Comparison of ENCODE assay signal across 1 cellular context in the genomic region with DNA sequence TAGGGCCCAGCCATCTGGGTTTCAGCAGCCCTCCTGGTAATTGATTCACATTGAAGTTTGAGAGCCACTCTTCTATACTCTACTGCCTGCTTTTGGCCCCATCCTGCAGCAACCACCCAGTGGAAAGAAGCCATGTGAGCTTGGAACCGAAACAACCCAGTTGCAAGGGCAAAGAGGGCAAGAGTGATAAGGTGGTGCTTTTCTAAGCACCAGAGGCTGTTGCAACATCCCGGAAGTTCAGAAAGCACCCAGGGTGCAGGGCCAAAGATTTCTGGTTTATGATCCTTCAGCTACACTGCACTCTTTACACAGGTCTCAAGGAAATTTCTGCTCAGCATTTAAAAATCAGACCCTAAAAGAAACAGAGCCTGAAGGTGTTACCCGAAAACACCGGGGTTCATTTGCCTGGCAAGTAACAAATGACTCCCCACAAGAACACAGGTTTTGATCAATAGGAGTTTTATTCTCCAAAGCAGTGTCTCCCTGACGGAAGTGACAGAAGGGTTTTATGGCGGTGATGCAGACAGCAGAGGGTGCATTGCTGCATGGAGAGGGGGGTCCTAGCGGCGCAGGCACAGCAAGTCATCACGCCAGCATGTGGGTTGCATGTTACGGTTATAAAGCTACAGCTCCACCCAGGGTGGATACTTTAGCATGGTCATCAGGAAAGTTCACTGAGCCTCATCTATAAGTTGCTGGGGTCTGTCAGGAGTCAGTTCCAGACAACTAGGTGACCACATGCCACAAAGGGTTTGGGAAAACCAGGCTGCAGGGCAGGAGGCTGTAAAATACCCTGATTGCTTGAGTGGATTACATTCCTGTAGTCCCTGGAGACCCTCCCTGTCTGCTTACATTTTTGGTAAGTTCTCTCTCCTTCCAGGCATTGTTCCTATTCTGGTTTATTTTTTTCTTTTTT.
TF ChIP-seq lines count a peak whose summit lies in the region.

No MANE protein-coding gene starts in this region.

TF ChIP-seq in HepG2, 621 proteins besides CTCF, POLR2A, EP300 and RAD21 (continued from another document and continues in another):
- TF ChIP-seq, protein P1, sequence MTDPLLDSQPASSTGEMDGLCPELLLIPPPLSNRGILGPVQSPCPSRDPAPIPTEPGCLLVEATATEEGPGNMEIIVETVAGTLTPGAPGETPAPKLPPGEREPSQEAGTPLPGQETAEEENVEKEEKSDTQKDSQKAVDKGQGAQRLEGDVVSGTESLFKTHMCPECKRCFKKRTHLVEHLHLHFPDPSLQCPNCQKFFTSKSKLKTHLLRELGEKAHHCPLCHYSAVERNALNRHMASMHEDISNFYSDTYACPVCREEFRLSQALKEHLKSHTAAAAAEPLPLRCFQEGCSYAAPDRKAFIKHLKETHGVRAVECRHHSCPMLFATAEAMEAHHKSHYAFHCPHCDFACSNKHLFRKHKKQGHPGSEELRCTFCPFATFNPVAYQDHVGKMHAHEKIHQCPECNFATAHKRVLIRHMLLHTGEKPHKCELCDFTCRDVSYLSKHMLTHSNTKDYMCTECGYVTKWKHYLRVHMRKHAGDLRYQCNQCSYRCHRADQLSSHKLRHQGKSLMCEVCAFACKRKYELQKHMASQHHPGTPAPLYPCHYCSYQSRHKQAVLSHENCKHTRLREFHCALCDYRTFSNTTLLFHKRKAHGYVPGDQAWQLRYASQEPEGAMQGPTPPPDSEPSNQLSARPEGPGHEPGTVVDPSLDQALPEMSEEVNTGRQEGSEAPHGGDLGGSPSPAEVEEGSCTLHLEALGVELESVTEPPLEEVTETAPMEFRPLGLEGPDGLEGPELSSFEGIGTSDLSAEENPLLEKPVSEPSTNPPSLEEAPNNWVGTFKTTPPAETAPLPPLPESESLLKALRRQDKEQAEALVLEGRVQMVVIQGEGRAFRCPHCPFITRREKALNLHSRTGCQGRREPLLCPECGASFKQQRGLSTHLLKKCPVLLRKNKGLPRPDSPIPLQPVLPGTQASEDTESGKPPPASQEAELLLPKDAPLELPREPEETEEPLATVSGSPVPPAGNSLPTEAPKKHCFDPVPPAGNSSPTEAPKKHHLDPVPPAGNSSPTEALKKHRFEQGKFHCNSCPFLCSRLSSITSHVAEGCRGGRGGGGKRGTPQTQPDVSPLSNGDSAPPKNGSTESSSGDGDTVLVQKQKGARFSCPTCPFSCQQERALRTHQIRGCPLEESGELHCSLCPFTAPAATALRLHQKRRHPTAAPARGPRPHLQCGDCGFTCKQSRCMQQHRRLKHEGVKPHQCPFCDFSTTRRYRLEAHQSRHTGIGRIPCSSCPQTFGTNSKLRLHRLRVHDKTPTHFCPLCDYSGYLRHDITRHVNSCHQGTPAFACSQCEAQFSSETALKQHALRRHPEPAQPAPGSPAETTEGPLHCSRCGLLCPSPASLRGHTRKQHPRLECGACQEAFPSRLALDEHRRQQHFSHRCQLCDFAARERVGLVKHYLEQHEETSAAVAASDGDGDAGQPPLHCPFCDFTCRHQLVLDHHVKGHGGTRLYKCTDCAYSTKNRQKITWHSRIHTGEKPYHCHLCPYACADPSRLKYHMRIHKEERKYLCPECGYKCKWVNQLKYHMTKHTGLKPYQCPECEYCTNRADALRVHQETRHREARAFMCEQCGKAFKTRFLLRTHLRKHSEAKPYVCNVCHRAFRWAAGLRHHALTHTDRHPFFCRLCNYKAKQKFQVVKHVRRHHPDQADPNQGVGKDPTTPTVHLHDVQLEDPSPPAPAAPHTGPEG (CRISPR knock-in tag; IDR thresholded peaks at IDR 0.05), result no peak
- TF ChIP-seq NR2F6 (IDR thresholded peaks at IDR 0.05) (peak; percentile 40; the same call in 1 of the 2 replicates), NR2F6 (CRISPR knock-in tag; IDR thresholded peaks at IDR 0.05) (peak; percentile 70), ZNF670 (CRISPR knock-in tag; IDR thresholded peaks at IDR 0.05; ENCODE audit: borderline replicate concordance) (no peak), ZNF737 (CRISPR knock-in tag; IDR thresholded peaks at IDR 0.05; ENCODE audit: borderline replicate concordance) (no peak), RBFOX2 (IDR thresholded peaks at IDR 0.05; ENCODE audit: low read depth, low read length) (no peak), ZNF879 (CRISPR knock-in tag; IDR thresholded peaks at IDR 0.05) (no peak), ZNF331 (CRISPR knock-in tag; IDR thresholded peaks at IDR 0.05) (peak; percentile 40; the same call in 1 of the 2 replicates), THYN1 (CRISPR knock-in tag; IDR thresholded peaks at IDR 0.05; ENCODE audit: borderline replicate concordance, low read depth) (no peak), ZNF136 (CRISPR knock-in tag; IDR thresholded peaks at IDR 0.05; ENCODE audit: low read depth) (no peak), THRA (CRISPR knock-in tag; IDR thresholded peaks at IDR 0.05; ENCODE audit: borderline replicate concordance) (no peak), FOXK2 (IDR thresholded peaks at IDR 0.05) (no peak), ARNTL (CRISPR knock-in tag; IDR thresholded peaks at IDR 0.05) (no peak), GABPB1 (CRISPR knock-in tag; IDR thresholded peaks at IDR 0.05) (peak; percentile 73), CEBPG (CRISPR knock-in tag; IDR thresholded peaks at IDR 0.05) (peak; percentile 93), E2F5 (CRISPR knock-in tag; conservative IDR thresholded peaks at IDR 0.05) (no peak), ZNF709 (CRISPR knock-in tag; IDR thresholded peaks at IDR 0.05) (peak; percentile 32; the same call in 1 of the 2 replicates), HOXD1 (CRISPR knock-in tag; IDR thresholded peaks at IDR 0.05) (no peak), KDM4B (CRISPR knock-in tag; IDR thresholded peaks at IDR 0.05) (no peak), ZEB1 (IDR thresholded peaks at IDR 0.05; ENCODE audit: insufficient replicate concordance, low read depth) (no peak), DBP (CRISPR knock-in tag; IDR thresholded peaks at IDR 0.05; ENCODE audit: not compliant biosample characterization) (no peak), NFYB (CRISPR knock-in tag; IDR thresholded peaks at IDR 0.05) (no peak), MLLT10 (CRISPR knock-in tag; IDR thresholded peaks at IDR 0.05) (no peak), HNF4G (IDR thresholded peaks at IDR 0.05; ENCODE audit: borderline replicate concordance, low read depth, low read length) (peak; percentile 27; the same call in 1 of the 2 replicates), HNF4G (CRISPR knock-in tag; IDR thresholded peaks at IDR 0.05; ENCODE audit: borderline replicate concordance, low read depth) (no peak), ZNF674 (CRISPR knock-in tag; IDR thresholded peaks at IDR 0.05; ENCODE audit: low read depth) (no peak), AFF4 (CRISPR knock-in tag; IDR thresholded peaks at IDR 0.05) (no peak), TARDBP (CRISPR knock-in tag; IDR thresholded peaks at IDR 0.05) (no peak), ELF1 (CRISPR knock-in tag; IDR thresholded peaks at IDR 0.05) (peak; percentile 97), CBX5 (CRISPR knock-in tag; IDR thresholded peaks at IDR 0.05; ENCODE audit: borderline replicate concordance) (no peak), MATR3 (CRISPR knock-in tag; IDR thresholded peaks at IDR 0.05) (no peak), ZBTB1 (CRISPR knock-in tag; IDR thresholded peaks at IDR 0.05; ENCODE audit: borderline replicate concordance) (no peak), YY1 (IDR thresholded peaks at IDR 0.05; ENCODE audit: insufficient read depth, insufficient replicate concordance, low read depth, low read length) (no peak)
- TF ChIP-seq, protein P2, sequence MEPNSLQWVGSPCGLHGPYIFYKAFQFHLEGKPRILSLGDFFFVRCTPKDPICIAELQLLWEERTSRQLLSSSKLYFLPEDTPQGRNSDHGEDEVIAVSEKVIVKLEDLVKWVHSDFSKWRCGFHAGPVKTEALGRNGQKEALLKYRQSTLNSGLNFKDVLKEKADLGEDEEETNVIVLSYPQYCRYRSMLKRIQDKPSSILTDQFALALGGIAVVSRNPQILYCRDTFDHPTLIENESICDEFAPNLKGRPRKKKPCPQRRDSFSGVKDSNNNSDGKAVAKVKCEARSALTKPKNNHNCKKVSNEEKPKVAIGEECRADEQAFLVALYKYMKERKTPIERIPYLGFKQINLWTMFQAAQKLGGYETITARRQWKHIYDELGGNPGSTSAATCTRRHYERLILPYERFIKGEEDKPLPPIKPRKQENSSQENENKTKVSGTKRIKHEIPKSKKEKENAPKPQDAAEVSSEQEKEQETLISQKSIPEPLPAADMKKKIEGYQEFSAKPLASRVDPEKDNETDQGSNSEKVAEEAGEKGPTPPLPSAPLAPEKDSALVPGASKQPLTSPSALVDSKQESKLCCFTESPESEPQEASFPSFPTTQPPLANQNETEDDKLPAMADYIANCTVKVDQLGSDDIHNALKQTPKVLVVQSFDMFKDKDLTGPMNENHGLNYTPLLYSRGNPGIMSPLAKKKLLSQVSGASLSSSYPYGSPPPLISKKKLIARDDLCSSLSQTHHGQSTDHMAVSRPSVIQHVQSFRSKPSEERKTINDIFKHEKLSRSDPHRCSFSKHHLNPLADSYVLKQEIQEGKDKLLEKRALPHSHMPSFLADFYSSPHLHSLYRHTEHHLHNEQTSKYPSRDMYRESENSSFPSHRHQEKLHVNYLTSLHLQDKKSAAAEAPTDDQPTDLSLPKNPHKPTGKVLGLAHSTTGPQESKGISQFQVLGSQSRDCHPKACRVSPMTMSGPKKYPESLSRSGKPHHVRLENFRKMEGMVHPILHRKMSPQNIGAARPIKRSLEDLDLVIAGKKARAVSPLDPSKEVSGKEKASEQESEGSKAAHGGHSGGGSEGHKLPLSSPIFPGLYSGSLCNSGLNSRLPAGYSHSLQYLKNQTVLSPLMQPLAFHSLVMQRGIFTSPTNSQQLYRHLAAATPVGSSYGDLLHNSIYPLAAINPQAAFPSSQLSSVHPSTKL (CRISPR knock-in tag; IDR thresholded peaks at IDR 0.05), result peak; percentile 85
- TF ChIP-seq, protein P3, sequence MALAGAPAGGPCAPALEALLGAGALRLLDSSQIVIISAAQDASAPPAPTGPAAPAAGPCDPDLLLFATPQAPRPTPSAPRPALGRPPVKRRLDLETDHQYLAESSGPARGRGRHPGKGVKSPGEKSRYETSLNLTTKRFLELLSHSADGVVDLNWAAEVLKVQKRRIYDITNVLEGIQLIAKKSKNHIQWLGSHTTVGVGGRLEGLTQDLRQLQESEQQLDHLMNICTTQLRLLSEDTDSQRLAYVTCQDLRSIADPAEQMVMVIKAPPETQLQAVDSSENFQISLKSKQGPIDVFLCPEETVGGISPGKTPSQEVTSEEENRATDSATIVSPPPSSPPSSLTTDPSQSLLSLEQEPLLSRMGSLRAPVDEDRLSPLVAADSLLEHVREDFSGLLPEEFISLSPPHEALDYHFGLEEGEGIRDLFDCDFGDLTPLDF (CRISPR knock-in tag; IDR thresholded peaks at IDR 0.05), result no peak
- TF ChIP-seq, protein P4, sequence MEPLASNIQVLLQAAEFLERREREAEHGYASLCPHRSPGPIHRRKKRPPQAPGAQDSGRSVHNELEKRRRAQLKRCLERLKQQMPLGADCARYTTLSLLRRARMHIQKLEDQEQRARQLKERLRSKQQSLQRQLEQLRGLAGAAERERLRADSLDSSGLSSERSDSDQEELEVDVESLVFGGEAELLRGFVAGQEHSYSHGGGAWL (CRISPR knock-in tag; IDR thresholded peaks at IDR 0.05), result no peak
